ENCODE assay signal across 8 cellular contexts in the genomic region with DNA sequence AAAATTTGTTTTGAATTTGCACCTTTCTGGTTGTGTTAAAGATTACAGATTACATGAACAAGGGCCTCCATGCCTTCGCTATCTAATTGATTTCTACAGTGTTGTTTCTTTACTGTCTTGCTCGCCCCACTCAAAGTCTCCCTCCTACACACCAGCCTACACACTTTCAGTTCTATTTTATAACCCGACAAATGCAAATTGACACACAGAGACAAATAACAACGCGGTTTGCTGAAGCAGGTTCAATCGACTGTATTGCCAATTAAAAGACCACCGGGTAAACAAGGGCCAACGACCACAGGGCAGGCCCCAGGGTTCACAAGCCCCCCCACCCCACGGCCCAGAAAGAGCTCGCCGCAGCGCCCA. TPM values are rescaled to one million over a fixed set of nuclear protein-coding genes. Genes with fewer than 3 reads are reported as not detected.
DNase-seq lines count a peak whose midpoint lies in the region; ATAC-seq and TF ChIP-seq lines count a peak whose summit lies in the region.

No MANE protein-coding gene starts in this region.

- peak overlapping the region; percentile 92 to 97 for H3K27ac ChIP-seq in ascending aorta
- peak overlapping the region; percentile 92 to 94 for H3K27ac ChIP-seq in uterus

- no peak for TF ChIP-seq CTCF in GM06990 (IDR thresholded peaks at IDR 0.05; ENCODE audit: insufficient read depth, low read length, poor library complexity, severe bottlenecking)
- TF ChIP-seq CTCF in ascending aorta (IDR thresholded peaks at IDR 0.05), result no peak
- TF ChIP-seq CTCF in lower leg skin (IDR thresholded peaks at IDR 0.05), result no peak
- TF ChIP-seq CTCF in uterus (IDR thresholded peaks at IDR 0.05), result no peak

- DNase-seq in GM06990 (ENCODE audit: extremely low read depth, insufficient read length) (no peak), ascending aorta (ENCODE audit: low spot score in 2 of 2) (no peak), lower leg skin (ENCODE audit: low spot score in 2 of 2) (no peak), uterus (no peak), NCI-H146 (lab: John Stamatoyannopoulos, UW) (no peak), DMS53 treated with DMSO at 0.1 percent for 48 hours (lab: John Stamatoyannopoulos, UW; ENCODE audit: unreplicated experiment) (no peak), NCI-H146 treated with DMSO at 0.1 percent for 48 hours (lab: John Stamatoyannopoulos, UW; ENCODE audit: unreplicated experiment) (no peak)

- H3K9me3 ChIP-seq in ascending aorta, result no peaks in the 10 kb centered on the region
- no peaks in the 10 kb centered on the region for H3K9me3 ChIP-seq in uterus

- intact Hi-C loops in ascending aorta (cut with DNase I), result loop anchor here (1.0 to 5.0 kb wide), 4 partner anchors 59 to 320 kb away; a partner anchor contains a TSS
- intact Hi-C loops in lower leg skin (cut with DNase I; ENCODE audit: low total_unique reads), result no loop called here
- intact Hi-C loops in uterus (cut with DNase I; ENCODE audit: low total_unique reads), result loop anchor here (5.0 kb wide), 1 partner anchor 50 kb away; no protein-coding TSS in a partner anchor

- TF ChIP-seq POLR2A in lower leg skin (IDR thresholded peaks at IDR 0.05), result no peak
- no peak for TF ChIP-seq POLR2A in uterus (IDR thresholded peaks at IDR 0.05)

- no peaks in the 10 kb centered on the region for H3K27me3 ChIP-seq in GM06990 (replicated peaks; ENCODE audit: control insufficient read depth, insufficient read depth, low read length)
- no peaks in the 10 kb centered on the region for H3K27me3 ChIP-seq in ascending aorta
- H3K27me3 ChIP-seq in uterus, result no peaks in the 10 kb centered on the region

- H3K4me1 ChIP-seq in ascending aorta, result peaks cover 12 to 43% of the 10 kb centered on the region in 2 donors
- peaks cover 5 to 9% of the 10 kb centered on the region in 2 donors for H3K4me1 ChIP-seq in uterus

- WGBS in lower leg skin, 2 donors, result 0 to 1% methylated on average over 11 to 12 of the region's 12 CpGs

- H3K36me3 ChIP-seq in GM06990 (ENCODE audit: control insufficient read depth, insufficient read depth, low read length) (no peaks in the 10 kb centered on the region; the same call in 1 of the 2 replicates), ascending aorta (no peaks in the 10 kb centered on the region), uterus (no peaks in the 10 kb centered on the region)

- H3K4me3 ChIP-seq in GM06990 (replicated peaks; ENCODE audit: low read depth, low read length) (peak overlapping the region; percentile 91), ascending aorta (peak overlapping the region; percentile 92 to 99), lower leg skin (ENCODE audit: low read depth, poor library complexity, severe bottlenecking) (peak overlapping the region; percentile 72), uterus (peak overlapping the region; percentile 91 to 95)

- peak; percentile 9 for ATAC-seq in HG03342 (IDR thresholded peaks at IDR 0.05; ENCODE audit: unreplicated experiment)

RNA-seq across cellular contexts. Expression of a gene that starts 0.9 kb away (rescaled TPM):
- total RNA-seq in ascending aorta, result 85.6 TPM
- total RNA-seq in lower leg skin, result 100 to 1,000 TPM in 2 of 4 donors, 10 to 100 TPM in 2; 52.5 to 101 (median 77.2) TPM
- total RNA-seq in uterus, result 100 to 1,000 TPM in 1 of 4 donors, 10 to 100 TPM in 3; 53.5 to 128 (median 76.4) TPM

RNA-seq across cellular contexts. Expression of a gene that starts 58.0 kb away (rescaled TPM):
- total RNA-seq in ascending aorta (61.9 TPM), lower leg skin (10 to 100 TPM; 49.5 to 76.2 (median 60.4) TPM), uterus (10 to 100 TPM; 17.0 to 45.4 (median 22.3) TPM)

RNA-seq across cellular contexts. Expression of a gene that starts 58.3 kb away (rescaled TPM):
- 127 TPM for total RNA-seq in ascending aorta
- 100 to 1,000 TPM in 1 of 4 donors, 10 to 100 TPM in 3; 86.1 to 115 (median 96.2) TPM for total RNA-seq in lower leg skin
- 100 to 1,000 TPM in 2 of 4 donors, 10 to 100 TPM in 2; 60.1 to 113 (median 89.3) TPM for total RNA-seq in uterus
